Comparison of ENCODE assay signal across 28 cellular contexts in genomic region chr2:45750484-45750883, GRCh38.
DNase-seq lines count a peak whose midpoint lies in the region; ATAC-seq and TF ChIP-seq lines count a peak whose summit lies in the region.
"Had no signal": no experiment of that assay in that cellular context is flagged by ENCODE, and none has a peak within 500 bp of the region (broad histone marks: within the 10 kb centered on the region; RNA-seq: fewer than 3 reads in every experiment).

No MANE protein-coding gene starts in this region.

- peak overlapping the region; percentile 93 for H3K27ac ChIP-seq in smooth muscle cell (ENCODE audit: low read depth)
- H3K27ac ChIP-seq: body of pancreas, esophagus muscularis mucosa, ovary, stomach had no signal

- peaks cover 24% of the 10 kb centered on the region for H3F3A ChIP-seq in smooth muscle cell (ENCODE audit: low read depth)

- no peak for TF ChIP-seq CTCF in smooth muscle cell (IDR thresholded peaks at IDR 0.05; ENCODE audit: borderline replicate concordance, insufficient read depth, poor library complexity, severe bottlenecking)

- H3K27ac Mint-ChIP-seq in activated T-cell treated with anti-CD3 and anti-CD28 coated beads, Interleukin-2, amount 50 U/mL, for 24 hours, result peak overlapping the region; percentile 69
- H3K27ac Mint-ChIP-seq: CD8-positive, alpha-beta memory T cell; endodermal cell; T-cell had no signal

- no peak overlapping the region for H3K4me2 ChIP-seq in smooth muscle cell

- no peaks in the 10 kb centered on the region for H3K27me3 ChIP-seq in smooth muscle cell (ENCODE audit: low read depth)
- H3K27me3 ChIP-seq: body of pancreas, esophagus muscularis mucosa, ovary, stomach had no signal

- 96% methylated on average over 1 of the region's 1 CpG for WGBS in smooth muscle cell (ENCODE audit: low lambda C conversion rate)

- DNase-seq in activated T-cell treated with anti-CD3 and anti-CD28 coated beads, Interleukin-2, amount 50 U/mL, for 24 hours, result no peak
- DNase-seq in activated T-cell treated with anti-CD3 and anti-CD28 coated beads, Interleukin-2, amount 50 U/mL, for 48 hours, result no peak
- DNase-seq in ELR (ENCODE audit: low read depth), result peak; percentile 40
- DNase-seq in smooth muscle cell (lab: John Stamatoyannopoulos, UW; ENCODE audit: unreplicated experiment), result no peak
- DNase-seq in NAMALWA (ENCODE audit: low spot score), result no peak
- DNase-seq in NCI-H2107 (lab: John Stamatoyannopoulos, UW), result no peak
- DNase-seq: activated gamma-delta T cell treated with Interleukin-2 at 50 U/mL for 16 hours; body of pancreas; CD8-positive, alpha-beta memory T cell; dermis blood vessel endothelial cell; DMS 273 treated with DMSO at 0.1 percent for 48 hours; endodermal cell; foreskin fibroblast; H7; head of caudate nucleus; IMR-90; left ventricle myocardium superior; mesendoderm; NCI-H1092 treated with DMSO at 0.1 percent for 48 hours; NCI-H187; NCI-H2171; NCI-H510A; ovary; stomach; T-cell had no signal

- H2AFZ ChIP-seq in smooth muscle cell (ENCODE audit: low read depth), result no peak overlapping the region

- H3K36me3 ChIP-seq in smooth muscle cell (ENCODE audit: low read depth), result no peaks in the 10 kb centered on the region
- H3K36me3 ChIP-seq: esophagus muscularis mucosa, ovary, stomach had no signal

- H3K9me3 ChIP-seq in smooth muscle cell (replicated peaks; ENCODE audit: low read depth), result no peaks in the 10 kb centered on the region
- H3K9me3 ChIP-seq: body of pancreas, ovary had no signal

- ATAC-seq in HG02981 (IDR thresholded peaks at IDR 0.05; ENCODE audit: unreplicated experiment), result peak; percentile 54
- ATAC-seq: body of pancreas, left ventricle myocardium superior, T-cell had no signal

- H3K4me1 ChIP-seq in smooth muscle cell (ENCODE audit: low read depth), result peaks cover 19% of the 10 kb centered on the region

- H3K4me3 ChIP-seq in smooth muscle cell, result no peak overlapping the region
- H3K4me3 ChIP-seq: body of pancreas, esophagus muscularis mucosa, ovary, stomach had no signal

- peaks cover 3% of the 10 kb centered on the region for H3K9me3 Mint-ChIP-seq in activated T-cell treated with anti-CD3 and anti-CD28 coated beads, Interleukin-2, amount 50 U/mL, for 24 hours

- H3K79me2 ChIP-seq in smooth muscle cell (ENCODE audit: low read depth), result peaks cover 85% of the 10 kb centered on the region

- H3K9ac ChIP-seq in smooth muscle cell (ENCODE audit: low read depth), result no peak overlapping the region

- no peaks in the 10 kb centered on the region for H4K20me1 ChIP-seq in smooth muscle cell (ENCODE audit: low read depth)

- peaks cover 3% of the 10 kb centered on the region for H3K36me3 Mint-ChIP-seq in activated T-cell treated with anti-CD3 and anti-CD28 coated beads, Interleukin-2, amount 50 U/mL, for 24 hours (ENCODE audit: low read depth)

- no peaks in the 10 kb centered on the region for H3K27me3 Mint-ChIP-seq in activated T-cell treated with anti-CD3 and anti-CD28 coated beads, Interleukin-2, amount 50 U/mL, for 24 hours
- H3K27me3 Mint-ChIP-seq: CD8-positive, alpha-beta memory T cell; T-cell had no signal

- no peak overlapping the region for H3K4me3 Mint-ChIP-seq in activated T-cell treated with anti-CD3 and anti-CD28 coated beads, Interleukin-2, amount 50 U/mL, for 24 hours
- H3K4me3 Mint-ChIP-seq: CD8-positive, alpha-beta memory T cell; endodermal cell; neural crest cell; T-cell had no signal

- H3K4me1 Mint-ChIP-seq in activated T-cell treated with anti-CD3 and anti-CD28 coated beads, Interleukin-2, amount 50 U/mL, for 24 hours (ENCODE audit: low read depth), result peaks cover 28% of the 10 kb centered on the region
- H3K4me1 Mint-ChIP-seq: endodermal cell had no signal
